In genomic region chr7:116981887-116982430, GRCh38 we compare ENCODE assay signal across 1 cellular context.
TF ChIP-seq lines count a peak whose summit lies in the region.

No MANE protein-coding gene starts in this region.

TF ChIP-seq in GM12878, 131 proteins besides CTCF, POLR2A, EP300 and RAD21 (continued from another document and continues in another):
- TF ChIP-seq NKRF (conservative IDR thresholded peaks at IDR 0.05) (no peak), WRNIP1 (IDR thresholded peaks at IDR 0.05; ENCODE audit: borderline replicate concordance, low read depth, low read length) (no peak), STAT1 (conservative IDR thresholded peaks at IDR 0.05) (no peak), POLR2AphosphoS5 (IDR thresholded peaks at IDR 0.05; ENCODE audit: low read length) (no peak), ZSCAN29 (IDR thresholded peaks at IDR 0.05) (no peak), CHD1 (IDR thresholded peaks at IDR 0.05; ENCODE audit: low read depth, low read length) (no peak), BCLAF1 (IDR thresholded peaks at IDR 0.05) (no peak), RB1 (IDR thresholded peaks at IDR 0.05; ENCODE audit: borderline replicate concordance) (no peak), SIN3A (IDR thresholded peaks at IDR 0.05; ENCODE audit: low read depth, low read length) (no peak), REST (IDR thresholded peaks at IDR 0.05; ENCODE audit: low read depth, low read length) (no peak), ATF3 (IDR thresholded peaks at IDR 0.05; ENCODE audit: borderline replicate concordance, extremely low read depth, low read depth, low read length) (no peak), PKNOX1 (IDR thresholded peaks at IDR 0.05) (peak; percentile 69), NBN (IDR thresholded peaks at IDR 0.05) (peak; percentile 70; the same call in 1 of the 2 replicates), NR2C1 (IDR thresholded peaks at IDR 0.05) (no peak), MLLT1 (IDR thresholded peaks at IDR 0.05) (peak; percentile 78; the same call in 1 of the 2 replicates), ZNF687 (IDR thresholded peaks at IDR 0.05) (peak; percentile 36; the same call in 1 of the 2 replicates), SIX5 (IDR thresholded peaks at IDR 0.05; ENCODE audit: low read depth, low read length, severe bottlenecking) (no peak), YBX1 (IDR thresholded peaks at IDR 0.05) (no peak), BCL3 (IDR thresholded peaks at IDR 0.05; ENCODE audit: borderline replicate concordance, insufficient read depth, low read depth, low read length, poor library complexity, severe bottlenecking) (no peak), LARP7 (IDR thresholded peaks at IDR 0.05) (no peak), SP1 (IDR thresholded peaks at IDR 0.05; ENCODE audit: low read depth, low read length) (no peak), IKZF1 (conservative IDR thresholded peaks at IDR 0.05) (no peak), MTA2 (IDR thresholded peaks at IDR 0.05; ENCODE audit: low read depth) (peak; percentile 96), FOXM1 (IDR thresholded peaks at IDR 0.05; ENCODE audit: low read depth, low read length) (no peak), CUX1 (IDR thresholded peaks at IDR 0.05; ENCODE audit: insufficient replicate concordance, low read depth, low read length) (no peak), SUPT20H (IDR thresholded peaks at IDR 0.05; ENCODE audit: borderline replicate concordance, control insufficient read depth, low read depth, low read length) (no peak), RELB (IDR thresholded peaks at IDR 0.05; ENCODE audit: low read depth) (no peak), POU2F2 (IDR thresholded peaks at IDR 0.05; ENCODE audit: borderline replicate concordance, low read depth, low read length) (no peak), KLF5 (IDR thresholded peaks at IDR 0.05; ENCODE audit: partially characterized antibody) (no peak), IKZF2 (IDR thresholded peaks at IDR 0.05) (peak in 1 of 2 experiments; percentile 40; a peak in 2 of 4 replicates), BRCA1 (IDR thresholded peaks at IDR 0.05; ENCODE audit: low read depth, low read length) (no peak)
